Comparison of ENCODE assay signal across 8 cellular contexts in genomic region chr16:28211758-28212531, GRCh38. TPM values are rescaled to one million over a fixed set of nuclear protein-coding genes. Genes with fewer than 3 reads are reported as not detected.
A peak's percentile ranks its signal among the peaks of the same experiment; 100 is the strongest.
DNase-seq lines count a peak whose midpoint lies in the region; ATAC-seq and TF ChIP-seq lines count a peak whose summit lies in the region.

XPO6 (minus strand) TSS chr16:28211965; CDS start chr16:28211368, 597 bp downstream.

- H3K36me3 Mint-ChIP-seq in activated T-helper 2 cell treated with anti-CD3 and anti-CD28 coated beads, Interferon-gamma antibody, Interleukin-2, Interleukin-4, amounts not matched to agents 10 μg/mL and 5 μg/mL and 100 μg/mL, durations not matched to agents 14 hours and 24 hours and 36 hours (ENCODE audit: low read depth): peaks cover 39% of the 10 kb centered on the region
- peaks cover 6% of the 10 kb centered on the region for H3K36me3 Mint-ChIP-seq in natural killer cell

- H3K4me1 ChIP-seq in Loucy (ENCODE audit: insufficient read depth, low read length, poor library complexity, severe bottlenecking) (peaks cover 38% of the 10 kb centered on the region), RWPE2 (ENCODE audit: insufficient read depth, poor library complexity, severe bottlenecking) (peaks cover 6% of the 10 kb centered on the region)

- H3K4me1 Mint-ChIP-seq in activated T-helper 2 cell treated with anti-CD3 and anti-CD28 coated beads, Interferon-gamma antibody, Interleukin-2, Interleukin-4, amounts not matched to agents 10 μg/mL and 5 μg/mL and 100 μg/mL, durations not matched to agents 14 hours and 24 hours and 36 hours (ENCODE audit: low read depth): peaks cover 20% of the 10 kb centered on the region
- H3K4me1 Mint-ChIP-seq in natural killer cell: peaks cover 41% of the 10 kb centered on the region in 2 donors

- H3K27me3 Mint-ChIP-seq in activated T-helper 2 cell treated with anti-CD3 and anti-CD28 coated beads, Interferon-gamma antibody, Interleukin-2, Interleukin-4, amounts not matched to agents 10 μg/mL and 5 μg/mL and 100 μg/mL, durations not matched to agents 14 hours and 24 hours and 36 hours (ENCODE audit: low read depth): no peaks in the 10 kb centered on the region
- H3K27me3 Mint-ChIP-seq in natural killer cell (ENCODE audit: low read depth in 2 of 2): no peaks in the 10 kb centered on the region

- H3K27ac ChIP-seq in RWPE2 (ENCODE audit: poor library complexity, severe bottlenecking): peak within 1 kb of the TSS; percentile 73

- peaks cover 41% of the 10 kb centered on the region for H4K20me1 ChIP-seq in Loucy (ENCODE audit: insufficient read depth, low read length, poor library complexity, severe bottlenecking)

- H3K79me2 ChIP-seq in Loucy (ENCODE audit: insufficient read depth, low read length): peaks cover 47% of the 10 kb centered on the region

- H3K9me2 ChIP-seq in Loucy (replicated peaks; ENCODE audit: low read depth, low read length): no peaks in the 10 kb centered on the region

- H3F3A ChIP-seq in Loucy (ENCODE audit: low read depth): no peaks in the 10 kb centered on the region

- H3K27me3 ChIP-seq in Loucy (ENCODE audit: insufficient read depth, low read length, poor library complexity, severe bottlenecking): no peaks in the 10 kb centered on the region
- no peaks in the 10 kb centered on the region for H3K27me3 ChIP-seq in RWPE2 (ENCODE audit: insufficient read depth, poor library complexity, severe bottlenecking)

- peak within 1 kb of the TSS; percentile 99 for H3K27ac Mint-ChIP-seq in activated T-helper 2 cell treated with anti-CD3 and anti-CD28 coated beads, Interferon-gamma antibody, Interleukin-2, Interleukin-4, amounts not matched to agents 10 μg/mL and 5 μg/mL and 100 μg/mL, durations not matched to agents 14 hours and 24 hours and 36 hours
- peak within 1 kb of the TSS; percentile 84 to 89 for H3K27ac Mint-ChIP-seq in natural killer cell

- peak; percentile 82 for ATAC-seq in RWPE2 (ENCODE audit: low read depth)
- ATAC-seq in natural killer cell: peak; percentile 87 to 98 (median 89)

- H3K36me3 ChIP-seq in Loucy (ENCODE audit: insufficient read depth, low read length) (0 out of 2 replicates have a peak, but pooled peaks cover 3% of the 10 kb centered on the region), RWPE2 (ENCODE audit: low read depth) (peaks cover 39% of the 10 kb centered on the region)

- TF ChIP-seq CTCF in Loucy (conservative IDR thresholded peaks at IDR 0.05; ENCODE audit: low read length) (no peak), RWPE2 (IDR thresholded peaks at IDR 0.05; ENCODE audit: poor library complexity, severe bottlenecking) (no peak), fibroblast of mammary gland (conservative IDR thresholded peaks at IDR 0.05; ENCODE audit: control insufficient read depth, insufficient read depth, low read depth, low read length) (no peak), natural killer cell (IDR thresholded peaks at IDR 0.05) (no peak)

- peak within 1 kb of the TSS; percentile 97 for H3K4me2 ChIP-seq in Loucy (ENCODE audit: low read depth, low read length, poor library complexity, severe bottlenecking)

- peak within 1 kb of the TSS; percentile 100 for H2AFZ ChIP-seq in Loucy (ENCODE audit: low read length)

- peak; percentile 95 for DNase-seq in Daoy (ENCODE audit: low read depth)
- peak; percentile 90 for DNase-seq in H4 (ENCODE audit: low spot score)
- DNase-seq in RWPE2 (ENCODE audit: low spot score): peak; percentile 91
- peak; percentile 97 for DNase-seq in activated T-helper 2 cell treated with anti-CD3 and anti-CD28 coated beads, Interferon-gamma antibody, Interleukin-2, Interleukin-4, amounts not matched to agents 10 μg/mL and 5 μg/mL and 100 μg/mL, durations not matched to agents 14 hours and 24 hours and 36 hours (ENCODE audit: low spot score)
- DNase-seq in fibroblast of mammary gland (ENCODE audit: low read depth): peak; percentile 89
- DNase-seq in natural killer cell: peak; percentile 99
- DNase-seq in stimulated activated naive CD4-positive, alpha-beta T cell (lab: John Stamatoyannopoulos, UW): peak; percentile 92 to 98 (median 97)

- H3K9ac ChIP-seq in Loucy (ENCODE audit: low read depth, low read length, poor library complexity, severe bottlenecking): peak within 1 kb of the TSS; percentile 89

- peak within 1 kb of the TSS; percentile 87 for H3K4me3 Mint-ChIP-seq in activated T-helper 2 cell treated with anti-CD3 and anti-CD28 coated beads, Interferon-gamma antibody, Interleukin-2, Interleukin-4, amounts not matched to agents 10 μg/mL and 5 μg/mL and 100 μg/mL, durations not matched to agents 14 hours and 24 hours and 36 hours (ENCODE audit: low read depth)
- H3K4me3 Mint-ChIP-seq in natural killer cell: peak within 1 kb of the TSS; percentile 94

- intact Hi-C loops in activated T-helper 2 cell treated with anti-CD3 and anti-CD28 coated beads, Interferon-gamma antibody, Interleukin-2, Interleukin-4, amounts not matched to agents 10 μg/mL and 5 μg/mL and 100 μg/mL, durations not matched to agents 14 hours and 24 hours and 36 hours (cut with micrococcal nuclease): loop anchor here (2.0 to 10.0 kb wide), 3 partner anchors 45 to 83 kb away; partner anchors contain the start of gene SBK1
- intact Hi-C loops in natural killer cell (cut with micrococcal nuclease): loop anchor here (1.0 to 5.0 kb wide), 3 partner anchors 25 to 80 kb away; partner anchors contain the start of gene SBK1

- H3K4me3 ChIP-seq in Loucy (ENCODE audit: low read length, poor library complexity, severe bottlenecking) (peak within 1 kb of the TSS; percentile 76), RWPE2 (ENCODE audit: severe bottlenecking) (peak within 1 kb of the TSS; percentile 88), fibroblast of mammary gland (ENCODE audit: control insufficient read depth, low read depth, low read length) (peak within 1 kb of the TSS; percentile 86)

- H3K9me3 Mint-ChIP-seq in activated T-helper 2 cell treated with anti-CD3 and anti-CD28 coated beads, Interferon-gamma antibody, Interleukin-2, Interleukin-4, amounts not matched to agents 10 μg/mL and 5 μg/mL and 100 μg/mL, durations not matched to agents 14 hours and 24 hours and 36 hours: no peaks in the 10 kb centered on the region
- H3K9me3 Mint-ChIP-seq in natural killer cell: peaks cover 0 to 2% of the 10 kb centered on the region in 2 donors

- H3K9me3 ChIP-seq in Loucy (ENCODE audit: insufficient read depth, low read depth, low read length): no peaks in the 10 kb centered on the region
- H3K9me3 ChIP-seq in RWPE2 (ENCODE audit: severe bottlenecking): no peaks in the 10 kb centered on the region

RNA-seq across cellular contexts. Expression of gene XPO6, which starts in this region (rescaled TPM):
- 75.6 and 136 TPM in 2 replicates for total RNA-seq in Daoy (2014; rRNA removed; shearing (Covaris generic))
- 46.8 and 54.2 TPM in 2 replicates for total RNA-seq in H4 (2014; rRNA removed; shearing (Covaris generic))
- 227 and 230 TPM in 2 replicates for total RNA-seq in activated T-helper 2 cell treated with anti-CD3 and anti-CD28 coated beads, Interferon-gamma antibody, Interleukin-2, Interleukin-4, amounts not matched to agents 10 μg/mL and 5 μg/mL and 100 μg/mL, durations not matched to agents 14 hours and 24 hours and 36 hours
- 100 to 1,000 TPM; 233 to 321 (median 240) TPM for total RNA-seq in natural killer cell

Comparison
In these comparisons a context has a peak if more than half of its experiments do, and no peak if none do; other contexts are left out.
1. Peak in every context shown above with its lines: DNase-seq, ATAC-seq, H3K4me3 ChIP-seq and H3K27ac ChIP-seq.